9 cellular contexts compared by ENCODE assay signal in genomic region chr16:73019456-73020362, GRCh38. TPM values are rescaled to one million over a fixed set of nuclear protein-coding genes. Genes with fewer than 3 reads are reported as not detected.
DNase-seq lines count a peak whose midpoint lies in the region; ATAC-seq lines count a peak whose summit lies in the region.
"Had no signal": no experiment of that assay in that cellular context is flagged by ENCODE, and none has a peak within 500 bp of the region (broad histone marks: within the 10 kb centered on the region; RNA-seq: fewer than 3 reads in every experiment).

No MANE protein-coding gene starts in this region.

- CTCF ChIA-PET in activated naive CD4-positive, alpha-beta T cell treated with anti-CD3 and anti-CD28 coated beads, Interleukin-2, amount 10 ng/mL, durations not matched to agents 7 days and 5 days (lab: Charles Lee) = no interaction called here

- H3K4me3 Mint-ChIP-seq in activated naive CD4-positive, alpha-beta T cell treated with anti-CD3 and anti-CD28 coated beads, Interleukin-2, amount 10 ng/mL, durations not matched to agents 7 days and 5 days = no peak overlapping the region

- ATAC-seq in left ventricle myocardium superior (peak; percentile 33), HG02610 (IDR thresholded peaks at IDR 0.05; ENCODE audit: unreplicated experiment) (no peak), left lobe of liver (no peak)

- DNase-seq in HS-27A (ENCODE audit: low read depth) = peak; percentile 34
- DNase-seq in amniotic stem cell (lab: John Stamatoyannopoulos, UW) = peak; percentile 36
- DNase-seq in left ventricle myocardium superior = no peak
- DNase-seq in smooth muscle cell of the brain vasculature (ENCODE audit: low read depth, low spot score) = peak; percentile 33
- no peak for DNase-seq in NK-92 (lab: John Stamatoyannopoulos, UW; ENCODE audit: unreplicated experiment)
- no peak for DNase-seq in left lobe of liver (ENCODE audit: low spot score)
- DNase-seq in activated naive CD4-positive, alpha-beta T cell treated with anti-CD3 and anti-CD28 coated beads, Interleukin-2, amount 10 ng/mL, durations not matched to agents 7 days and 5 days = no peak
- DNase-seq: activated CD4-positive, alpha-beta T cell treated with anti-CD3 and anti-CD28 coated beads, Interleukin-2, amount 50 U/mL, for 1 hour had no signal

- no peaks in the 10 kb centered on the region for H3K36me3 Mint-ChIP-seq in activated naive CD4-positive, alpha-beta T cell treated with anti-CD3 and anti-CD28 coated beads, Interleukin-2, amount 10 ng/mL, durations not matched to agents 7 days and 5 days

- no peaks in the 10 kb centered on the region for H3K9me3 Mint-ChIP-seq in activated naive CD4-positive, alpha-beta T cell treated with anti-CD3 and anti-CD28 coated beads, Interleukin-2, amount 10 ng/mL, durations not matched to agents 7 days and 5 days

- H3K27me3 Mint-ChIP-seq in activated naive CD4-positive, alpha-beta T cell treated with anti-CD3 and anti-CD28 coated beads, Interleukin-2, amount 10 ng/mL, durations not matched to agents 7 days and 5 days = peaks cover 5% of the 10 kb centered on the region

- H3K4me1 Mint-ChIP-seq in activated naive CD4-positive, alpha-beta T cell treated with anti-CD3 and anti-CD28 coated beads, Interleukin-2, amount 10 ng/mL, durations not matched to agents 7 days and 5 days = no peaks in the 10 kb centered on the region

- no peak overlapping the region for H3K27ac Mint-ChIP-seq in activated naive CD4-positive, alpha-beta T cell treated with anti-CD3 and anti-CD28 coated beads, Interleukin-2, amount 10 ng/mL, durations not matched to agents 7 days and 5 days

- intact Hi-C loops in left ventricle myocardium superior (cut with micrococcal nuclease) = no loop called here

RNA-seq across cellular contexts. Expression of gene ZFHX3, which starts 28.2 kb away (rescaled TPM):
- total RNA-seq in left ventricle myocardium superior = 8.1 TPM
- total RNA-seq in left lobe of liver = 8.9 TPM

Comparison
In these comparisons a context has a peak if more than half of its experiments do, and no peak if none do; other contexts are left out.
1. DNase-seq: peak in HS-27A (single experiment), amniotic stem cell (single experiment) and smooth muscle cell of the brain vasculature (single experiment); none in left ventricle myocardium superior (single experiment), NK-92 (single experiment), left lobe of liver (single experiment) and activated naive CD4-positive, alpha-beta T cell treated with anti-CD3 and anti-CD28 coated beads, Interleukin-2, amount 10 ng/mL, durations not matched to agents 7 days and 5 days (single experiment).